Comparison of ENCODE assay signal across 1 cellular context in genomic region chr17:81889602-81890001, GRCh38.
A peak's percentile ranks its signal among the peaks of the same experiment; 100 is the strongest.
TF ChIP-seq lines count a peak whose summit lies in the region.

No MANE protein-coding gene starts in this region.

TF ChIP-seq in K562, 482 proteins besides CTCF, POLR2A, EP300 and RAD21:
- TF ChIP-seq RBM22 (IDR thresholded peaks at IDR 0.05; ENCODE audit: low read depth, low read length, poor library complexity, severe bottlenecking) = no peak
- TF ChIP-seq RBFOX2 (IDR thresholded peaks at IDR 0.05; ENCODE audit: low read depth, low read length) = peak; percentile 36; the same call in 1 of the 2 replicates
